In genomic region chr20:36085686-36086267, GRCh38 we compare ENCODE assay signal across 10 cellular contexts.
DNase-seq lines count a peak whose midpoint lies in the region; ATAC-seq, FAIRE-seq and TF ChIP-seq lines count a peak whose summit lies in the region.
"Had no signal": no experiment of that assay in that cellular context is flagged by ENCODE, and none has a peak within 500 bp of the region (broad histone marks: within the 10 kb centered on the region; RNA-seq: fewer than 3 reads in every experiment).

No MANE protein-coding gene starts in this region.

- no peak overlapping the region for H2BK5ac ChIP-seq in H9 (ENCODE audit: insufficient read length, low read length)

- H3K9ac ChIP-seq in H9 (ENCODE audit: extremely low read depth, insufficient read length, low read length) = no peak overlapping the region

- no peaks in the 10 kb centered on the region for H3K23me2 ChIP-seq in H9 (ENCODE audit: insufficient read length, low read depth, low read length, poor library complexity, severe bottlenecking)

- no peak overlapping the region for H2BK15ac ChIP-seq in H9 (ENCODE audit: low read depth, low read length)

- no peaks in the 10 kb centered on the region for H3K9me3 ChIP-seq in H9 (ENCODE audit: control insufficient read depth, low read depth, low read length)
- no peaks in the 10 kb centered on the region for H3K9me3 ChIP-seq in esophagus (ENCODE audit: control insufficient read depth in 2 of 2, insufficient read depth in 1 of 2, low read depth in 1 of 2, low read length in 1 of 2)

- H3K36me3 Mint-ChIP-seq in H9 (ENCODE audit: insufficient read depth in 1 of 3, low read depth in 3 of 3) (peaks cover 0 to 9% (median 3%) of the 10 kb centered on the region in 3 experiments; a peak in 6 of 7 replicates), chondrocyte (ENCODE audit: low read depth) (no peaks in the 10 kb centered on the region)
- H3K36me3 Mint-ChIP-seq: activated naive CD4-positive, alpha-beta T cell treated with anti-CD3 and anti-CD28 coated beads, Interleukin-2, amount 10 ng/mL, durations not matched to agents 7 days and 5 days had no signal

- WGBS in H9 (ENCODE audit: extremely low coverage, insufficient read length, low lambda C conversion rate) = no CpG with 5 or more reads among the region's 3 CpGs
- WGBS in esophagus, 2 donors = 41 to 59% methylated on average over 3 of the region's 3 CpGs

- H3K27ac ChIP-seq in H9 (ENCODE audit: insufficient read length, low read depth, low read length) = no peak overlapping the region
- H3K27ac ChIP-seq in esophagus (ENCODE audit: low read depth in 2 of 2, low read length in 1 of 2) = peak overlapping the region; percentile 83 to 96

- no peak overlapping the region for H3K18ac ChIP-seq in H9 (ENCODE audit: insufficient read length, low read depth, low read length)

- no peak overlapping the region for H3K23ac ChIP-seq in H9 (ENCODE audit: insufficient read length, low read depth, low read length)

- H3K27me3 ChIP-seq in H9 (ENCODE audit: insufficient read depth, low read length) (no peaks in the 10 kb centered on the region), esophagus (ENCODE audit: control insufficient read depth in 1 of 2, insufficient read depth in 2 of 2, low read length in 2 of 2) (no peaks in the 10 kb centered on the region)

- no peak overlapping the region for H4K91ac ChIP-seq in H9 (ENCODE audit: insufficient read length, low read depth, low read length)

- TF ChIP-seq CTCF in H9 (conservative IDR thresholded peaks at IDR 0.05) (no peak), retinal pigment epithelial cell (conservative IDR thresholded peaks at IDR 0.05; ENCODE audit: low read depth, low read length) (no peak), chondrocyte (IDR thresholded peaks at IDR 0.05) (no peak)

- peak; percentile 96 for FAIRE-seq in RCC 7860 (lab: Jason Lieb, UNC)
- FAIRE-seq: islet of Langerhans had no signal

- ATAC-seq in HG02870 (IDR thresholded peaks at IDR 0.05; ENCODE audit: unreplicated experiment) = no peak
- no peak for ATAC-seq in HG03025 (IDR thresholded peaks at IDR 0.05; ENCODE audit: low FRiP score, unreplicated experiment)

- no peak overlapping the region for H3K4me3 ChIP-seq in esophagus (ENCODE audit: low read depth in 1 of 2, low read length in 2 of 2)
- no peak overlapping the region for H3K4me3 ChIP-seq in retinal pigment epithelial cell (ENCODE audit: low read length)

- H3K4me2 ChIP-seq in H9 (ENCODE audit: insufficient read depth, insufficient read length, low read length) = no peak overlapping the region

- peaks cover 49% of the 10 kb centered on the region for H3K27me3 Mint-ChIP-seq in H9 (ENCODE audit: low read depth)
- H3K27me3 Mint-ChIP-seq in chondrocyte (ENCODE audit: low read depth) = no peaks in the 10 kb centered on the region

- no peak overlapping the region for H2AK5ac ChIP-seq in H9 (ENCODE audit: insufficient read length, low read length)

- no peak overlapping the region for H2BK20ac ChIP-seq in H9 (ENCODE audit: low read depth, low read length, poor library complexity, severe bottlenecking)

- H4K5ac ChIP-seq in H9 (ENCODE audit: insufficient read length, low read depth, low read length) = no peak overlapping the region

- no peak overlapping the region for H2AFZ ChIP-seq in H9 (ENCODE audit: low read length)

- no peak overlapping the region for H3K27ac Mint-ChIP-seq in H9
- no peak overlapping the region for H3K27ac Mint-ChIP-seq in chondrocyte (ENCODE audit: unreplicated experiment)
- H3K27ac Mint-ChIP-seq: activated naive CD4-positive, alpha-beta T cell treated with anti-CD3 and anti-CD28 coated beads, Interleukin-2, amount 10 ng/mL, durations not matched to agents 7 days and 5 days had no signal

- no peak overlapping the region for H2BK12ac ChIP-seq in H9 (ENCODE audit: insufficient read length, low read depth, low read length)

- no peaks in the 10 kb centered on the region for H3K79me1 ChIP-seq in H9 (ENCODE audit: insufficient read depth, low read depth, low read length, poor library complexity, severe bottlenecking)

- no peak overlapping the region for H2BK120ac ChIP-seq in H9 (ENCODE audit: low read depth, low read length, poor library complexity, severe bottlenecking)

- no peaks in the 10 kb centered on the region for H3K79me2 ChIP-seq in H9 (ENCODE audit: insufficient read depth, low read length)

- DNase-seq in H9 = peak; percentile 43
- DNase-seq in RCC 7860 (ENCODE audit: low spot score) = peak; percentile 91
- peak; percentile 95 for DNase-seq in retinal pigment epithelial cell (ENCODE audit: low read depth)
- no peak for DNase-seq in chondrocyte (ENCODE audit: low spot score)
- DNase-seq in NCI-H1105 (lab: John Stamatoyannopoulos, UW) = no peak
- DNase-seq: activated naive CD4-positive, alpha-beta T cell treated with anti-CD3 and anti-CD28 coated beads, Interleukin-2, amount 10 ng/mL, durations not matched to agents 7 days and 5 days had no signal

- H3T11ph ChIP-seq in H9 (ENCODE audit: low read length) = no peak overlapping the region

- H4K8ac ChIP-seq in H9 (replicated peaks; ENCODE audit: insufficient read length, low read depth, low read length) = no peak overlapping the region

- no peaks in the 10 kb centered on the region for H3K36me3 ChIP-seq in esophagus (ENCODE audit: control insufficient read depth in 2 of 2, insufficient read depth in 2 of 2, low read length in 1 of 2)

- H3K9me3 Mint-ChIP-seq in H9 = peaks cover 4 to 9% of the 10 kb centered on the region in 2 experiments
- peaks cover 2% of the 10 kb centered on the region for H3K9me3 Mint-ChIP-seq in chondrocyte (ENCODE audit: low read depth)
- H3K9me3 Mint-ChIP-seq: activated naive CD4-positive, alpha-beta T cell treated with anti-CD3 and anti-CD28 coated beads, Interleukin-2, amount 10 ng/mL, durations not matched to agents 7 days and 5 days had no signal

- H4K20me1 ChIP-seq in H9 (ENCODE audit: control insufficient read depth, insufficient read depth, insufficient read length) = no peaks in the 10 kb centered on the region

- H3K56ac ChIP-seq in H9 (ENCODE audit: insufficient read length, low read depth, low read length) = no peak overlapping the region

- no peak overlapping the region for H3K4me3 Mint-ChIP-seq in H9
- H3K4me3 Mint-ChIP-seq in chondrocyte (ENCODE audit: unreplicated experiment) = no peak overlapping the region
- H3K4me3 Mint-ChIP-seq: activated naive CD4-positive, alpha-beta T cell treated with anti-CD3 and anti-CD28 coated beads, Interleukin-2, amount 10 ng/mL, durations not matched to agents 7 days and 5 days had no signal

- no peak overlapping the region for H3K4ac ChIP-seq in H9 (ENCODE audit: low read depth, low read length)

- H3K4me1 Mint-ChIP-seq in H9 (peaks cover 9 to 16% of the 10 kb centered on the region in 2 experiments), chondrocyte (ENCODE audit: low read depth) (peaks cover 26% of the 10 kb centered on the region)
- H3K4me1 Mint-ChIP-seq: activated naive CD4-positive, alpha-beta T cell treated with anti-CD3 and anti-CD28 coated beads, Interleukin-2, amount 10 ng/mL, durations not matched to agents 7 days and 5 days had no signal

- H3K4me1 ChIP-seq in H9 (ENCODE audit: insufficient read depth, low read length) (no peaks in the 10 kb centered on the region), esophagus (ENCODE audit: control insufficient read depth in 2 of 2, insufficient read depth in 2 of 2, low read length in 1 of 2) (no peaks in the 10 kb centered on the region)

- H3K14ac ChIP-seq in H9 (ENCODE audit: insufficient read depth, low read length) = no peak overlapping the region

Comparison
In these comparisons a context has a peak if more than half of its experiments do, and no peak if none do; other contexts are left out.
1. DNase-seq: peak in H9 (single experiment), RCC 7860 (single experiment) and retinal pigment epithelial cell (single experiment); none in chondrocyte (single experiment) and NCI-H1105 (single experiment).